12 cellular contexts compared by ENCODE assay signal in the genomic region with DNA sequence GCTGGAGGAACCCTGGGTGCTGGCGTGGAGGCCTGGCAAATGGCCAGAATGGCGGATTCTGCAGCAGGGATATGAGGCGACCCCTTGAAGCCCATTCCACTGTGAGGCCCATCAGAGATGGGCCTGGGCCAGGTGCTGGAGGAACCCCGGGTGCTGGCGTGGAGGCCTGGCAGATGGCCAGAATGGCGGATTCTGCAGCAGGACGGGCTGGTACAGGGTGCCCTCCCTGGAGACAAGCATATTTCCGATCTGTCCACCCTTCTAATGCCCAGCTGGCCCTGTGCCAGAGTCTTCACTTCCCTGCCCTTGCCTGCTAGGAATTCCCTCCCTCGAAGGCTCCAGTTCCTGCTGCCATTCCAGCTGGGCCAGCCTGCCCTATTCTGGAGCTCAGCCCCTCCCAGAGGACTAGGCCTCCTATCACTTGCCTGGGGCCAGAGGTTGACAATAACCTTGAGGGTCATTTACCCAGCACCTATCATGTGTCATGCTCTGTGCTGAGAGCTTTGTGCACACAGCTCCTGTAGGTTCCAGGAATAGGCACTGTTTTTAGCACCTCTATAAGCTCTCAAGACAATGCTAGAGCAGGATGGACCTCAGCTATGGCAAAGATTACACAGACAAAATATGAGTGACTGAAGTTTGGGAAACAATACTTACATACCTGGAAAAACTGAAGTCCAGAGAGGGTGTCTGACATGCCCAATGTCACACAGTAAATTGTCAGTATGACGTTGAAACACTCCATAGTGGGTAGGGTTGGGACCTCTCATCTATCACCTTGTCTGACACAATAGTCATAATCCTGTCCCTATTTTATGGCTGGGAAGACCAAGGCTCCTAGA. TPM values are rescaled to one million over a fixed set of nuclear protein-coding genes. Genes with fewer than 3 reads are reported as not detected.
DNase-seq lines count a peak whose midpoint lies in the region; ATAC-seq and TF ChIP-seq lines count a peak whose summit lies in the region.
"Had no signal": no experiment of that assay in that cellular context is flagged by ENCODE, and none has a peak within 500 bp of the region (broad histone marks: within the 10 kb centered on the region; RNA-seq: fewer than 3 reads in every experiment).

No MANE protein-coding gene starts in this region.

- H3K4me3 Mint-ChIP-seq in activated naive CD4-positive, alpha-beta T cell treated with anti-CD3 and anti-CD28 coated beads for 36 hours = no peak overlapping the region
- H3K4me3 Mint-ChIP-seq in H9 = no peak overlapping the region

- no peaks in the 10 kb centered on the region for H3K9me3 Mint-ChIP-seq in activated naive CD4-positive, alpha-beta T cell treated with anti-CD3 and anti-CD28 coated beads for 36 hours
- no peaks in the 10 kb centered on the region for H3K9me3 Mint-ChIP-seq in H9

- ATAC-seq in stimulated activated naive CD8-positive, alpha-beta T cell treated with anti-CD3 and anti-CD28 coated beads, Interleukin-15, Interleukin-2, amounts not matched to agents 100 U/mL and 50 U/mL, for 24 hours = no peak

- no peaks in the 10 kb centered on the region for H4K20me1 ChIP-seq in H9 (ENCODE audit: control insufficient read depth, insufficient read depth, insufficient read length)

- no peaks in the 10 kb centered on the region for H3K79me1 ChIP-seq in H9 (ENCODE audit: insufficient read depth, low read depth, low read length, poor library complexity, severe bottlenecking)

- H2AK5ac ChIP-seq in H9 (ENCODE audit: insufficient read length, low read length) = no peak overlapping the region

- no peak overlapping the region for H4K5ac ChIP-seq in H9 (ENCODE audit: insufficient read length, low read depth, low read length)

- H3K27me3 Mint-ChIP-seq in activated naive CD4-positive, alpha-beta T cell treated with anti-CD3 and anti-CD28 coated beads for 36 hours (ENCODE audit: low read depth) = no peaks in the 10 kb centered on the region
- H3K27me3 Mint-ChIP-seq in H9 (ENCODE audit: low read depth) = peaks cover 2% of the 10 kb centered on the region

- H3T11ph ChIP-seq in H9 (ENCODE audit: low read length) = no peak overlapping the region

- TF ChIP-seq CTCF in tibial nerve (IDR thresholded peaks at IDR 0.05) (no peak), H9 (conservative IDR thresholded peaks at IDR 0.05) (no peak)

- H3K79me2 ChIP-seq in H9 (ENCODE audit: insufficient read depth, low read length) = no peaks in the 10 kb centered on the region

- H2BK12ac ChIP-seq in H9 (ENCODE audit: insufficient read length, low read depth, low read length) = no peak overlapping the region

- no peak for TF ChIP-seq EP300 in tibial nerve (IDR thresholded peaks at IDR 0.05)

- no peak overlapping the region for H3K23ac ChIP-seq in H9 (ENCODE audit: insufficient read length, low read depth, low read length)

- no peak overlapping the region for H3K4ac ChIP-seq in H9 (ENCODE audit: low read depth, low read length)

- H3K27me3 ChIP-seq in tibial nerve = no peaks in the 10 kb centered on the region
- no peaks in the 10 kb centered on the region for H3K27me3 ChIP-seq in H9 (ENCODE audit: insufficient read depth, low read length)

- CTCF ChIA-PET in activated naive CD4-positive, alpha-beta T cell treated with anti-CD3 and anti-CD28 coated beads for 36 hours (lab: Charles Lee) = interaction anchor here (0.6 to 2.2 kb wide), 3 partner anchors 38 to 338 kb away, joined by 3 to 8 read pairs (median 4); no protein-coding TSS in a partner anchor

- H4K91ac ChIP-seq in H9 (ENCODE audit: insufficient read length, low read depth, low read length) = no peak overlapping the region

- H2BK15ac ChIP-seq in H9 (ENCODE audit: low read depth, low read length) = no peak overlapping the region

- H3K27ac ChIP-seq in tibial nerve (peak overlapping the region; percentile 4 to 89 (median 64)), H9 (ENCODE audit: insufficient read length, low read depth, low read length) (no peak overlapping the region)
- H3K27ac ChIP-seq: epithelial cell of prostate, HL-60 had no signal

- no peak overlapping the region for H2BK20ac ChIP-seq in H9 (ENCODE audit: low read depth, low read length, poor library complexity, severe bottlenecking)

- no peak overlapping the region for H3K18ac ChIP-seq in H9 (ENCODE audit: insufficient read length, low read depth, low read length)

- no peaks in the 10 kb centered on the region for H3K36me3 Mint-ChIP-seq in activated naive CD4-positive, alpha-beta T cell treated with anti-CD3 and anti-CD28 coated beads for 36 hours (ENCODE audit: low read depth)
- H3K36me3 Mint-ChIP-seq in H9 (ENCODE audit: insufficient read depth in 1 of 3, low read depth in 3 of 3) = no peaks in the 10 kb centered on the region

- no peak for TF ChIP-seq POLR2A in tibial nerve (IDR thresholded peaks at IDR 0.05)

- no peak for DNase-seq in activated naive CD4-positive, alpha-beta T cell treated with anti-CD3 and anti-CD28 coated beads for 36 hours
- DNase-seq in activated naive CD4-positive, alpha-beta T cell (lab: John Stamatoyannopoulos, UW) = no peak
- DNase-seq in SW480 (ENCODE audit: low spot score) = peak; percentile 20
- DNase-seq in inferior parietal cortex (ENCODE audit: extremely low spot score) = peak; percentile 5
- DNase-seq in tibial nerve (ENCODE audit: low spot score in 2 of 2) = no peak
- no peak for DNase-seq in AG08395 (ENCODE audit: low spot score)
- DNase-seq in H9 = no peak
- no peak for DNase-seq in stimulated activated naive CD8-positive, alpha-beta T cell treated with anti-CD3 and anti-CD28 coated beads, Interleukin-15, Interleukin-2, amounts not matched to agents 100 U/mL and 50 U/mL, for 24 hours
- DNase-seq: NCI-H1436, trophoblast cell had no signal

- no peak overlapping the region for H3K4me3 ChIP-seq in tibial nerve

- H3K9me3 ChIP-seq in tibial nerve (no peaks in the 10 kb centered on the region), H9 (ENCODE audit: control insufficient read depth, low read depth, low read length) (no peaks in the 10 kb centered on the region)

- peaks cover 0 to 56% (median 13%) of the 10 kb centered on the region in 4 donors for H3K4me1 ChIP-seq in tibial nerve
- no peaks in the 10 kb centered on the region for H3K4me1 ChIP-seq in H9 (ENCODE audit: insufficient read depth, low read length)

- H3K23me2 ChIP-seq in H9 (ENCODE audit: insufficient read length, low read depth, low read length, poor library complexity, severe bottlenecking) = no peaks in the 10 kb centered on the region

- H3K4me2 ChIP-seq in H9 (ENCODE audit: insufficient read depth, insufficient read length, low read length) = no peak overlapping the region

- H3K9ac ChIP-seq in H9 (ENCODE audit: extremely low read depth, insufficient read length, low read length) = no peak overlapping the region

- H3K14ac ChIP-seq in H9 (ENCODE audit: insufficient read depth, low read length) = no peak overlapping the region

- 24 to 41% methylated on average over 8 to 9 of the region's 10 CpGs for WGBS in tibial nerve, 2 donors
- WGBS in H9 (ENCODE audit: extremely low coverage, insufficient read length, low lambda C conversion rate) = no CpG with 5 or more reads among the region's 10 CpGs

- peaks cover 18% of the 10 kb centered on the region for H3K4me1 Mint-ChIP-seq in activated naive CD4-positive, alpha-beta T cell treated with anti-CD3 and anti-CD28 coated beads for 36 hours (ENCODE audit: low read depth)
- H3K4me1 Mint-ChIP-seq in H9 = peaks cover 5 to 8% of the 10 kb centered on the region in 2 experiments; a peak in 2 of 4 replicates

- no peak overlapping the region for H2BK120ac ChIP-seq in H9 (ENCODE audit: low read depth, low read length, poor library complexity, severe bottlenecking)

- peak overlapping the region; percentile 18 for H3K27ac Mint-ChIP-seq in activated naive CD4-positive, alpha-beta T cell treated with anti-CD3 and anti-CD28 coated beads for 36 hours
- H3K27ac Mint-ChIP-seq in H9 = peak overlapping the region in 1 of 3 experiments; percentile 40; a peak in 1 of 7 replicates

- H4K8ac ChIP-seq in H9 (replicated peaks; ENCODE audit: insufficient read length, low read depth, low read length) = no peak overlapping the region

- intact Hi-C loops in activated naive CD4-positive, alpha-beta T cell treated with anti-CD3 and anti-CD28 coated beads for 36 hours (cut with micrococcal nuclease) = no loop called here

- H3K56ac ChIP-seq in H9 (ENCODE audit: insufficient read length, low read depth, low read length) = no peak overlapping the region

- no peaks in the 10 kb centered on the region for H3K36me3 ChIP-seq in tibial nerve

- H2AFZ ChIP-seq in H9 (ENCODE audit: low read length) = no peak overlapping the region

- no peak overlapping the region for H2BK5ac ChIP-seq in H9 (ENCODE audit: insufficient read length, low read length)

RNA-seq across cellular contexts. Expression of gene SUN5, which starts 21.4 kb away (rescaled TPM):
- total RNA-seq in activated naive CD4-positive, alpha-beta T cell treated with anti-CD3 and anti-CD28 coated beads for 36 hours = not detected
- total RNA-seq in tibial nerve (not detected), H9 (2021) (not detected in 2 replicates)

RNA-seq across cellular contexts. Expression of gene BPIFB2, which starts 24.7 kb away (rescaled TPM):
- total RNA-seq in activated naive CD4-positive, alpha-beta T cell treated with anti-CD3 and anti-CD28 coated beads for 36 hours = not detected
- total RNA-seq in tibial nerve = not detected
- total RNA-seq in H9 (2021) = not detected in 2 replicates

RNA-seq across cellular contexts. Expression of gene BPIFB6, which starts 48.6 kb away (rescaled TPM):
- total RNA-seq in activated naive CD4-positive, alpha-beta T cell treated with anti-CD3 and anti-CD28 coated beads for 36 hours = not detected
- total RNA-seq in tibial nerve (not detected), H9 (2021) (not detected in 2 replicates)

Comparison
In these comparisons a context has a peak if more than half of its experiments do, and no peak if none do; other contexts are left out.
1. DNase-seq: peak in SW480 (single experiment) and inferior parietal cortex (single experiment); none in activated naive CD4-positive, alpha-beta T cell treated with anti-CD3 and anti-CD28 coated beads for 36 hours (single experiment), activated naive CD4-positive, alpha-beta T cell (0 of 4), tibial nerve (0 of 2), AG08395 (single experiment), H9 (single experiment) and stimulated activated naive CD8-positive, alpha-beta T cell treated with anti-CD3 and anti-CD28 coated beads, Interleukin-15, Interleukin-2, amounts not matched to agents 100 U/mL and 50 U/mL, for 24 hours (single experiment).